13 cellular contexts compared by ENCODE assay signal in the genomic region with DNA sequence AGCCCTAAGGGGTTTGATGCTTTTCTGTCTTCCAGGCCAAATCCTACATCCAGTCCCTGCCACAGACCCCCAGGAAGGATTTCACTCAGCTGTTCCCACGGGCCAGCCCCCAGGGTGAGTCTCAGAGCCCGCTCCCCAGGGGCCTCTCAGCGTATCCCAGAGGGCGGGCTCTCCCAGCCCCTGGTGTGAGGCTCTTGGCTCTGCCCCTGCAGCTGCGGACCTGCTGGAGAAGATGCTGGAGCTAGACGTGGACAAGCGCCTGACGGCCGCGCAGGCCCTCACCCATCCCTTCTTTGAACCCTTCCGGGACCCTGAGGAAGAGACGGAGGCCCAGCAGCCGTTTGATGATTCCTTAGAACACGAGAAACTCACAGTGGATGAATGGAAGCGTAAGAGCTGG. TPM values are rescaled to one million over a fixed set of nuclear protein-coding genes. Genes with fewer than 3 reads are reported as not detected.
DNase-seq lines count a peak whose midpoint lies in the region; ATAC-seq and TF ChIP-seq lines count a peak whose summit lies in the region.
"Had no signal": no experiment of that assay in that cellular context is flagged by ENCODE, and none has a peak within 500 bp of the region (broad histone marks: within the 10 kb centered on the region; RNA-seq: fewer than 3 reads in every experiment).

No MANE protein-coding gene starts in this region.

- POLR2A ChIA-PET in AG04450 (lab: Yijun Ruan, JAX): interaction anchor here (1.4 kb wide), 1 partner anchor 58 kb away, joined by 3 read pairs; the partner anchor contains the start of gene BRPF3

- peak overlapping the region; percentile 37 for H3K27ac Mint-ChIP-seq in stimulated activated memory B cell treated with anti-CD40 and anti-IgM and Interleukin-4, amounts not matched to agents 10 μg/mL and 1 μg/mL and 100 μg/mL, for 72 hours
- H3K27ac Mint-ChIP-seq in activated CD8-positive, alpha-beta memory T cell treated with anti-CD3 and anti-CD28 coated beads, Interleukin-2, amount 10 ng/mL, durations not matched to agents 7 days and 5 days: no peak overlapping the region

- H3K9me3 Mint-ChIP-seq in stimulated activated memory B cell treated with anti-CD40 and anti-IgM and Interleukin-4, amounts not matched to agents 10 μg/mL and 1 μg/mL and 100 μg/mL, for 72 hours: no peaks in the 10 kb centered on the region
- no peaks in the 10 kb centered on the region for H3K9me3 Mint-ChIP-seq in activated CD8-positive, alpha-beta memory T cell treated with anti-CD3 and anti-CD28 coated beads, Interleukin-2, amount 10 ng/mL, durations not matched to agents 7 days and 5 days (ENCODE audit: low read depth)
- H3K9me3 Mint-ChIP-seq: CD4-positive, CD25-positive, alpha-beta regulatory T cell had no signal

- peaks cover 33% of the 10 kb centered on the region for H3K4me1 Mint-ChIP-seq in stimulated activated memory B cell treated with anti-CD40 and anti-IgM and Interleukin-4, amounts not matched to agents 10 μg/mL and 1 μg/mL and 100 μg/mL, for 72 hours
- H3K4me1 Mint-ChIP-seq in activated CD8-positive, alpha-beta memory T cell treated with anti-CD3 and anti-CD28 coated beads, Interleukin-2, amount 10 ng/mL, durations not matched to agents 7 days and 5 days: peaks cover 26% of the 10 kb centered on the region

- peak overlapping the region; percentile 24 to 100 (median 90) for H3K4me2 ChIP-seq in BLaER1 treated with 17β-estradiol and CSF1 and Interleukin-3, amounts not matched to agents 10 nM and 100 nM

- ATAC-seq in stimulated activated memory B cell treated with anti-CD40 and anti-IgM and Interleukin-4, amounts not matched to agents 10 μg/mL and 1 μg/mL and 100 μg/mL, for 72 hours: no peak
- no peak for ATAC-seq in HG03139 (IDR thresholded peaks at IDR 0.05; ENCODE audit: unreplicated experiment)
- ATAC-seq in activated CD8-positive, alpha-beta memory T cell treated with anti-CD3 and anti-CD28 coated beads, Interleukin-2, amount 10 ng/mL, durations not matched to agents 7 days and 5 days: no peak
- ATAC-seq in GM18519 (IDR thresholded peaks at IDR 0.05; ENCODE audit: low FRiP score, unreplicated experiment): no peak
- ATAC-seq: GM12878 had no signal

- H3K27me3 ChIP-seq in AG04450 (ENCODE audit: control insufficient read depth, insufficient read depth, low read length): no peaks in the 10 kb centered on the region
- H3K27me3 ChIP-seq in BLaER1 treated with 17β-estradiol and CSF1 and Interleukin-3, amounts not matched to agents 10 nM and 100 nM: no peaks in the 10 kb centered on the region
- H3K27me3 ChIP-seq: BE2C had no signal

- peak overlapping the region in 8 of 11 experiments; percentile 48 to 83 (median 66); a peak in 15 of 22 replicates for H3K9ac ChIP-seq in BLaER1 treated with 17β-estradiol and CSF1 and Interleukin-3, amounts not matched to agents 10 nM and 100 nM
- H3K9ac ChIP-seq: GM23248 had no signal

- H3K27me3 Mint-ChIP-seq in stimulated activated memory B cell treated with anti-CD40 and anti-IgM and Interleukin-4, amounts not matched to agents 10 μg/mL and 1 μg/mL and 100 μg/mL, for 72 hours: no peaks in the 10 kb centered on the region
- H3K27me3 Mint-ChIP-seq in activated CD8-positive, alpha-beta memory T cell treated with anti-CD3 and anti-CD28 coated beads, Interleukin-2, amount 10 ng/mL, durations not matched to agents 7 days and 5 days: no peaks in the 10 kb centered on the region
- H3K27me3 Mint-ChIP-seq: CD4-positive, CD25-positive, alpha-beta regulatory T cell had no signal

- H3K4me3 Mint-ChIP-seq in stimulated activated memory B cell treated with anti-CD40 and anti-IgM and Interleukin-4, amounts not matched to agents 10 μg/mL and 1 μg/mL and 100 μg/mL, for 72 hours: no peak overlapping the region
- H3K4me3 Mint-ChIP-seq in activated CD8-positive, alpha-beta memory T cell treated with anti-CD3 and anti-CD28 coated beads, Interleukin-2, amount 10 ng/mL, durations not matched to agents 7 days and 5 days: no peak overlapping the region
- H3K4me3 Mint-ChIP-seq: CD4-positive, CD25-positive, alpha-beta regulatory T cell had no signal

- peaks cover 0 to 15% (median 0%) of the 10 kb centered on the region in 11 experiments; a peak in 3 of 22 replicates for H4K20me1 ChIP-seq in BLaER1 treated with 17β-estradiol and CSF1 and Interleukin-3, amounts not matched to agents 10 nM and 100 nM

- no peak overlapping the region for H3K4me3 ChIP-seq in AG04450 (ENCODE audit: low read depth, low read length)
- 0 out of 20 replicates have a peak overlapping the region, but pooled peaks of 1 of the 10 experiments have one; percentile 3 for H3K4me3 ChIP-seq in BLaER1 treated with 17β-estradiol and CSF1 and Interleukin-3, amounts not matched to agents 10 nM and 100 nM
- H3K4me3 ChIP-seq: GM12878, GM23248 had no signal

- H3K27ac ChIP-seq in AG04450 (ENCODE audit: low read depth, low read length): peak overlapping the region; percentile 31
- H3K27ac ChIP-seq in BLaER1 treated with 17β-estradiol and CSF1 and Interleukin-3, amounts not matched to agents 10 nM and 100 nM: peak overlapping the region in 9 of 11 experiments; percentile 39 to 92 (median 78); a peak in 17 of 22 replicates
- H3K27ac ChIP-seq in cingulate gyrus (ENCODE audit: low read depth, low read length): peak overlapping the region; percentile 69
- H3K27ac ChIP-seq: GM23248 had no signal

- peaks cover 89 to 100% (median 99%) of the 10 kb centered on the region in 10 experiments for H3K4me1 ChIP-seq in BLaER1 treated with 17β-estradiol and CSF1 and Interleukin-3, amounts not matched to agents 10 nM and 100 nM

- TF ChIP-seq CTCF in AG04450 (IDR thresholded peaks at IDR 0.05; ENCODE audit: low read depth, low read length): no peak

- DNase-seq in AG04450 (ENCODE audit: low read depth, low spot score): no peak
- DNase-seq in activated CD8-positive, alpha-beta memory T cell treated with anti-CD3 and anti-CD28 coated beads, Interleukin-2, amount 10 ng/mL, durations not matched to agents 7 days and 5 days: no peak
- DNase-seq: CD4-positive, CD25-positive, alpha-beta regulatory T cell; DMS79; GM23248; IMR-90 had no signal

- H3K36me3 Mint-ChIP-seq in stimulated activated memory B cell treated with anti-CD40 and anti-IgM and Interleukin-4, amounts not matched to agents 10 μg/mL and 1 μg/mL and 100 μg/mL, for 72 hours: peaks cover 56% of the 10 kb centered on the region
- H3K36me3 Mint-ChIP-seq in activated CD8-positive, alpha-beta memory T cell treated with anti-CD3 and anti-CD28 coated beads, Interleukin-2, amount 10 ng/mL, durations not matched to agents 7 days and 5 days: peaks cover 22% of the 10 kb centered on the region

- H3K9me3 ChIP-seq in AG04450 (ENCODE audit: control insufficient read depth, insufficient read depth, low read length): no peaks in the 10 kb centered on the region
- H3K9me3 ChIP-seq in BLaER1 treated with 17β-estradiol and CSF1 and Interleukin-3, amounts not matched to agents 10 nM and 100 nM (replicated peaks in 1 of 11): no peaks in the 10 kb centered on the region
- H3K9me3 ChIP-seq: BE2C had no signal

- CTCF ChIA-PET in AG04450 (lab: Charles Lee): interaction anchor here (0.5 kb wide), 1 partner anchor 477 kb away, joined by 3 read pairs; no protein-coding TSS in a partner anchor
- CTCF ChIA-PET in activated CD8-positive, alpha-beta memory T cell treated with anti-CD3 and anti-CD28 coated beads, Interleukin-2, amount 10 ng/mL, durations not matched to agents 7 days and 5 days (lab: Charles Lee): interaction anchor here (0.7 to 1.5 kb wide), 5 partner anchors 11 to 219 kb away, joined by 3 to 5 read pairs (median 3); no protein-coding TSS in a partner anchor

- peaks cover 8 to 83% (median 34%) of the 10 kb centered on the region in 11 experiments; a peak in 19 of 22 replicates for H3K36me3 ChIP-seq in BLaER1 treated with 17β-estradiol and CSF1 and Interleukin-3, amounts not matched to agents 10 nM and 100 nM
- H3K36me3 ChIP-seq: BE2C had no signal

RNA-seq across cellular contexts. Expression of gene MAPK13, which starts 8.4 kb away (rescaled TPM):
- 3.8 and 4.0 TPM in 2 replicates for polyA plus RNA-seq in AG04450 (2011; rRNA removed)
- polyA minus RNA-seq in AG04450 (2011; rRNA and poly(A)+ RNA removed): 3.1 and 4.5 TPM in 2 replicates
- total RNA-seq in activated CD8-positive, alpha-beta memory T cell treated with anti-CD3 and anti-CD28 coated beads, Interleukin-2, amount 10 ng/mL, durations not matched to agents 7 days and 5 days: 10 to 100 TPM; 33.9 to 35.6 TPM

RNA-seq across cellular contexts. Expression of gene BRPF3, which starts 57.9 kb away (rescaled TPM):
- 13.9 and 15.5 TPM in 2 replicates for polyA plus RNA-seq in AG04450 (2011; rRNA removed)
- polyA minus RNA-seq in AG04450 (2011; rRNA and poly(A)+ RNA removed): 18.2 and 20.0 TPM in 2 replicates
- total RNA-seq in activated CD8-positive, alpha-beta memory T cell treated with anti-CD3 and anti-CD28 coated beads, Interleukin-2, amount 10 ng/mL, durations not matched to agents 7 days and 5 days: 10 to 100 TPM; 13.4 to 14.8 TPM
